Comparison of ENCODE assay signal across 12 cellular contexts in genomic region chr3:55166577-55167555, GRCh38.
DNase-seq lines count a peak whose midpoint lies in the region; ATAC-seq and TF ChIP-seq lines count a peak whose summit lies in the region.
"Had no signal": no experiment of that assay in that cellular context is flagged by ENCODE, and none has a peak within 500 bp of the region (broad histone marks: within the 10 kb centered on the region; RNA-seq: fewer than 3 reads in every experiment).

No MANE protein-coding gene starts in this region.

- TF ChIP-seq POLR2A in esophagus muscularis mucosa (IDR thresholded peaks at IDR 0.05; ENCODE audit: low read depth) = no peak
- no peak for TF ChIP-seq POLR2A in stomach (IDR thresholded peaks at IDR 0.05)

- H3K4me3 ChIP-seq in SK-N-SH (ENCODE audit: low read depth in 2 of 2, low read length in 1 of 2) (no peak overlapping the region), MG63 (no peak overlapping the region), esophagus muscularis mucosa (no peak overlapping the region), stomach (no peak overlapping the region)
- H3K4me3 ChIP-seq: pancreas had no signal

- H4K20me1 ChIP-seq in SK-N-SH (ENCODE audit: insufficient read depth) = no peaks in the 10 kb centered on the region

- peak; percentile 18; the same call in 1 of the 2 replicates for TF ChIP-seq RAD21 in SK-N-SH (IDR thresholded peaks at IDR 0.05; ENCODE audit: low read length)

- peaks cover 26% of the 10 kb centered on the region for H3F3A ChIP-seq in SK-N-SH (replicated peaks; ENCODE audit: insufficient read depth)

- H3K79me2 ChIP-seq in SK-N-SH (ENCODE audit: insufficient read depth) = no peaks in the 10 kb centered on the region

- H3K27ac ChIP-seq in SK-N-SH (ENCODE audit: low read depth in 2 of 2, low read length in 1 of 2) = peak overlapping the region in 1 of 2 experiments; percentile 88; a peak in 3 of 4 replicates
- peak overlapping the region in 3 of 4 donors; percentile 28 to 52 (median 45) for H3K27ac ChIP-seq in esophagus muscularis mucosa (replicated peaks in 1 of 4)
- peak overlapping the region in 2 of 5 donors; percentile 8 to 40 for H3K27ac ChIP-seq in stomach
- H3K27ac ChIP-seq: pancreas had no signal

- WGBS in SK-N-SH (ENCODE audit: low lambda C conversion rate) = 59% methylated on average over 5 of the region's 5 CpGs
- WGBS in esophagus muscularis mucosa = 49% methylated on average over 5 of the region's 5 CpGs
- 37 to 54% (median 45%) methylated on average over 5 of the region's 5 CpGs for WGBS in stomach, 5 donors

- no peaks in the 10 kb centered on the region for H3K36me3 ChIP-seq in SK-N-SH (replicated peaks in 1 of 2; ENCODE audit: control insufficient read depth in 1 of 2, insufficient read depth in 2 of 2, low read length in 1 of 2)
- no peaks in the 10 kb centered on the region for H3K36me3 ChIP-seq in MG63
- H3K36me3 ChIP-seq in esophagus muscularis mucosa = no peaks in the 10 kb centered on the region
- no peaks in the 10 kb centered on the region for H3K36me3 ChIP-seq in stomach
- H3K36me3 ChIP-seq: pancreas had no signal

- no peak for TF ChIP-seq EP300 in SK-N-SH (IDR thresholded peaks at IDR 0.05; ENCODE audit: borderline replicate concordance in 1 of 2, low read depth in 1 of 2, low read length in 1 of 2)
- no peak for TF ChIP-seq EP300 in esophagus muscularis mucosa (IDR thresholded peaks at IDR 0.05)
- no peak for TF ChIP-seq EP300 in stomach (IDR thresholded peaks at IDR 0.05)

- TF ChIP-seq CTCF in SK-N-SH (IDR thresholded peaks at IDR 0.05) (peak; percentile 28; the same call in 1 of the 2 replicates), esophagus muscularis mucosa (IDR thresholded peaks at IDR 0.05) (no peak), stomach (IDR thresholded peaks at IDR 0.05) (no peak)

- no peak for ATAC-seq in SK-N-SH treated with all-trans-retinoic acid at 6 μM for 48 hours
- no peak for ATAC-seq in HG03354 (IDR thresholded peaks at IDR 0.05; ENCODE audit: poor library complexity, severe bottlenecking, unreplicated experiment)
- ATAC-seq: activated CD4-positive, CD25-positive, alpha-beta regulatory T cell treated with anti-CD3 and anti-CD28 coated beads, Interleukin-2, amount 50 U/mL, for 24 hours; pancreas had no signal

- H3K4me1 ChIP-seq in SK-N-SH (ENCODE audit: control insufficient read depth in 1 of 2, insufficient read depth in 2 of 2, low read depth in 1 of 2, low read length in 1 of 2) (peaks cover 2 to 23% of the 10 kb centered on the region in 2 experiments), esophagus muscularis mucosa (peaks cover 0 to 33% (median 20%) of the 10 kb centered on the region in 4 donors), stomach (peaks cover 0 to 7% (median 0%) of the 10 kb centered on the region in 4 donors)
- H3K4me1 ChIP-seq: pancreas had no signal

- POLR2A ChIA-PET in SK-N-SH (lab: Yijun Ruan, JAX) = no interaction called here

- no peak for DNase-seq in SK-N-SH
- DNase-seq in MG63 = peak; percentile 71
- DNase-seq in esophagus muscularis mucosa (ENCODE audit: extremely low spot score) = peak; percentile 60
- peak; percentile 61 for DNase-seq in stomach
- DNase-seq in activated naive CD4-positive, alpha-beta T cell treated with Interleukin-2 at 50 U/mL for 16 hours = no peak
- no peak for DNase-seq in epidermal melanocyte (ENCODE audit: insufficient read length, low spot score)
- DNase-seq: kidney glomerular epithelial cell, NCI-H2227 treated with DMSO at 0.1 percent for 48 hours, pancreas had no signal

- CTCF ChIA-PET in SK-N-SH (lab: Yijun Ruan, JAX) = interaction anchor here (0.7 to 7.7 kb wide), 2 partner anchors 14 to 382 kb away, joined by 3 to 57 read pairs; no protein-coding TSS in a partner anchor

- no peaks in the 10 kb centered on the region for H3K9me2 ChIP-seq in SK-N-SH

- no peak overlapping the region for H3K4me2 ChIP-seq in SK-N-SH

- no peaks in the 10 kb centered on the region for H3K9me3 ChIP-seq in SK-N-SH
- H3K9me3 ChIP-seq in MG63 = no peaks in the 10 kb centered on the region
- no peaks in the 10 kb centered on the region for H3K9me3 ChIP-seq in esophagus muscularis mucosa
- no peaks in the 10 kb centered on the region for H3K9me3 ChIP-seq in stomach
- H3K9me3 ChIP-seq: pancreas had no signal

- no peaks in the 10 kb centered on the region for H3K27me3 ChIP-seq in SK-N-SH (ENCODE audit: insufficient read depth)
- no peaks in the 10 kb centered on the region for H3K27me3 ChIP-seq in MG63
- H3K27me3 ChIP-seq in esophagus muscularis mucosa = no peaks in the 10 kb centered on the region
- no peaks in the 10 kb centered on the region for H3K27me3 ChIP-seq in stomach
- H3K27me3 ChIP-seq: pancreas had no signal

- peak overlapping the region; percentile 2; the same call in 1 of the 2 replicates for H2AFZ ChIP-seq in SK-N-SH (ENCODE audit: low read depth)

- no peak overlapping the region for H3K9ac ChIP-seq in SK-N-SH

- intact Hi-C loops in esophagus muscularis mucosa (cut with DNase I) (loop anchor here (5.0 kb wide), 1 partner anchor 215 kb away; no protein-coding TSS in a partner anchor), stomach (cut with DNase I; ENCODE audit: low total_unique reads) (no loop called here)

TF ChIP-seq in SK-N-SH, 30 proteins besides CTCF, POLR2A, EP300 and RAD21 (continues in another document):
- no peak for TF ChIP-seq FOXJ3 (CRISPR knock-in tag; IDR thresholded peaks at IDR 0.05)
- no peak for TF ChIP-seq REST (IDR thresholded peaks at IDR 0.05; ENCODE audit: low read depth, low read length)
- no peak for TF ChIP-seq RCOR1 (IDR thresholded peaks at IDR 0.05; ENCODE audit: low read length)
- TF ChIP-seq, protein P1, sequence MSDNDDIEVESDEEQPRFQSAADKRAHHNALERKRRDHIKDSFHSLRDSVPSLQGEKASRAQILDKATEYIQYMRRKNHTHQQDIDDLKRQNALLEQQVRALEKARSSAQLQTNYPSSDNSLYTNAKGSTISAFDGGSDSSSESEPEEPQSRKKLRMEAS (IDR thresholded peaks at IDR 0.05; ENCODE audit: low read depth) = no peak

TF ChIP-seq in SK-N-SH treated with all-trans-retinoic acid at 6 μM for 48 hours, 23 proteins besides CTCF, POLR2A, EP300 and RAD21 (continues in another document):
- TF ChIP-seq ZC3H10 (CRISPR knock-in tag; IDR thresholded peaks at IDR 0.05) (no peak), ESRRG (CRISPR knock-in tag; IDR thresholded peaks at IDR 0.05) (no peak), OSR1 (CRISPR knock-in tag; IDR thresholded peaks at IDR 0.05) (no peak), POU6F1 (CRISPR knock-in tag; IDR thresholded peaks at IDR 0.05; ENCODE audit: borderline replicate concordance, low read depth) (no peak), TSHZ2 (CRISPR knock-in tag; IDR thresholded peaks at IDR 0.05) (no peak), SNAI2 (CRISPR knock-in tag; IDR thresholded peaks at IDR 0.05) (no peak), ZNF8 (CRISPR knock-in tag; IDR thresholded peaks at IDR 0.05) (no peak), RARB (CRISPR knock-in tag; IDR thresholded peaks at IDR 0.05) (no peak)
- TF ChIP-seq, protein P2, sequence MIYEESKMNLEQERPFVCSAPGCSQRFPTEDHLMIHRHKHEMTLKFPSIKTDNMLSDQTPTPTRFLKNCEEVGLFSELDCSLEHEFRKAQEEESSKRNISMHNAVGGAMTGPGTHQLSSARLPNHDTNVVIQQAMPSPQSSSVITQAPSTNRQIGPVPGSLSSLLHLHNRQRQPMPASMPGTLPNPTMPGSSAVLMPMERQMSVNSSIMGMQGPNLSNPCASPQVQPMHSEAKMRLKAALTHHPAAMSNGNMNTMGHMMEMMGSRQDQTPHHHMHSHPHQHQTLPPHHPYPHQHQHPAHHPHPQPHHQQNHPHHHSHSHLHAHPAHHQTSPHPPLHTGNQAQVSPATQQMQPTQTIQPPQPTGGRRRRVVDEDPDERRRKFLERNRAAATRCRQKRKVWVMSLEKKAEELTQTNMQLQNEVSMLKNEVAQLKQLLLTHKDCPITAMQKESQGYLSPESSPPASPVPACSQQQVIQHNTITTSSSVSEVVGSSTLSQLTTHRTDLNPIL (CRISPR knock-in tag; IDR thresholded peaks at IDR 0.05; ENCODE audit: low read depth) = no peak

Comparison
In these comparisons a context has a peak if more than half of its experiments do, and no peak if none do; other contexts are left out.
1. DNase-seq: peak in MG63 (single experiment), esophagus muscularis mucosa (single experiment) and stomach (single experiment); none in SK-N-SH (single experiment), activated naive CD4-positive, alpha-beta T cell treated with Interleukin-2 at 50 U/mL for 16 hours (single experiment) and epidermal melanocyte (single experiment).